Comparison of ENCODE assay signal across 1 cellular context in the genomic region with DNA sequence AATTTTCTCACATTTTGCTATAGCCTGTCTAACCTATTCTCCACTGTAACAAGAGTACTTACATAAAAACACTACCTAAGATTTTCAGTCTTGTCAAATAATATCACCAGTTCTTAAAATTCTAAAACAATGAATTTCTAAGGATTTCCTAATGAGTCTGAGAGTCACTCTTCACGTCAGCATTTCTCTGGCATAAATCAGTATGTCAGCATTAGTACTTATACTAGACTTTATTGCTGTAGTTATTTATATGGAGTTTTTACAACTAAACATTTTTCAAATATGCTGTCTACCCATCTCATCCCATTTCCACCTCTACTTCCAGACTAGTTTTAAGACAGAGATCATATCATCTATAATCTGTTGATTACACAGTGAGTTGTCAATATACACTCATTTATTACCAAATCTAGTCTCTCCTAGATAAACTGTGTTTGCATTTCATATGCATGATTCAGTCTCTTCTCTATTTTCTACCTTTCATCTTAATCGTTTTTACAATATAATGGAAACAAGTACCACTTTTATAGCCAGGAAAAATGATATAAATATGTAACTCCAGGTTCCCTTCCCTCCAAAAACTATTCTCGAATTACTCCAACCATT.
TF ChIP-seq lines count a peak whose summit lies in the region.

No MANE protein-coding gene starts in this region.

TF ChIP-seq in HEK293, 187 proteins besides CTCF, POLR2A, EP300 and RAD21 (continued from another document):
- TF ChIP-seq, protein P1, sequence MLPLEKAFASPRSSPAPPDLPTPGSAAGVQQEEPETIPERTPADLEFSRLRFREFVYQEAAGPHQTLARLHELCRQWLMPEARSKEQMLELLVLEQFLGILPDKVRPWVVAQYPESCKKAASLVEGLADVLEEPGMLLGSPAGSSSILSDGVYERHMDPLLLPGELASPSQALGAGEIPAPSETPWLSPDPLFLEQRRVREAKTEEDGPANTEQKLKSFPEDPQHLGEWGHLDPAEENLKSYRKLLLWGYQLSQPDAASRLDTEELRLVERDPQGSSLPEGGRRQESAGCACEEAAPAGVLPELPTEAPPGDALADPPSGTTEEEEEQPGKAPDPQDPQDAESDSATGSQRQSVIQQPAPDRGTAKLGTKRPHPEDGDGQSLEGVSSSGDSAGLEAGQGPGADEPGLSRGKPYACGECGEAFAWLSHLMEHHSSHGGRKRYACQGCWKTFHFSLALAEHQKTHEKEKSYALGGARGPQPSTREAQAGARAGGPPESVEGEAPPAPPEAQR (tag by site-specific recombination; IDR thresholded peaks at IDR 0.05) = no peak
- peak; percentile 71; the same call in 1 of the 2 replicates for TF ChIP-seq BCL11B (tag by site-specific recombination; IDR thresholded peaks at IDR 0.05; ENCODE audit: low read depth)
- TF ChIP-seq ZNF623 (tag by site-specific recombination; IDR thresholded peaks at IDR 0.05) = no peak
- no peak for TF ChIP-seq ZNF169 (tag by site-specific recombination; IDR thresholded peaks at IDR 0.05)
- TF ChIP-seq, protein P2, sequence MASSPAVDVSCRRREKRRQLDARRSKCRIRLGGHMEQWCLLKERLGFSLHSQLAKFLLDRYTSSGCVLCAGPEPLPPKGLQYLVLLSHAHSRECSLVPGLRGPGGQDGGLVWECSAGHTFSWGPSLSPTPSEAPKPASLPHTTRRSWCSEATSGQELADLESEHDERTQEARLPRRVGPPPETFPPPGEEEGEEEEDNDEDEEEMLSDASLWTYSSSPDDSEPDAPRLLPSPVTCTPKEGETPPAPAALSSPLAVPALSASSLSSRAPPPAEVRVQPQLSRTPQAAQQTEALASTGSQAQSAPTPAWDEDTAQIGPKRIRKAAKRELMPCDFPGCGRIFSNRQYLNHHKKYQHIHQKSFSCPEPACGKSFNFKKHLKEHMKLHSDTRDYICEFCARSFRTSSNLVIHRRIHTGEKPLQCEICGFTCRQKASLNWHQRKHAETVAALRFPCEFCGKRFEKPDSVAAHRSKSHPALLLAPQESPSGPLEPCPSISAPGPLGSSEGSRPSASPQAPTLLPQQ (tag by site-specific recombination; IDR thresholded peaks at IDR 0.05) = no peak
- TF ChIP-seq, protein P3, sequence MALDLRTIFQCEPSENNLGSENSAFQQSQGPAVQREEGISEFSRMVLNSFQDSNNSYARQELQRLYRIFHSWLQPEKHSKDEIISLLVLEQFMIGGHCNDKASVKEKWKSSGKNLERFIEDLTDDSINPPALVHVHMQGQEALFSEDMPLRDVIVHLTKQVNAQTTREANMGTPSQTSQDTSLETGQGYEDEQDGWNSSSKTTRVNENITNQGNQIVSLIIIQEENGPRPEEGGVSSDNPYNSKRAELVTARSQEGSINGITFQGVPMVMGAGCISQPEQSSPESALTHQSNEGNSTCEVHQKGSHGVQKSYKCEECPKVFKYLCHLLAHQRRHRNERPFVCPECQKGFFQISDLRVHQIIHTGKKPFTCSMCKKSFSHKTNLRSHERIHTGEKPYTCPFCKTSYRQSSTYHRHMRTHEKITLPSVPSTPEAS (tag by site-specific recombination; IDR thresholded peaks at IDR 0.05) = no peak
- TF ChIP-seq, protein P4, sequence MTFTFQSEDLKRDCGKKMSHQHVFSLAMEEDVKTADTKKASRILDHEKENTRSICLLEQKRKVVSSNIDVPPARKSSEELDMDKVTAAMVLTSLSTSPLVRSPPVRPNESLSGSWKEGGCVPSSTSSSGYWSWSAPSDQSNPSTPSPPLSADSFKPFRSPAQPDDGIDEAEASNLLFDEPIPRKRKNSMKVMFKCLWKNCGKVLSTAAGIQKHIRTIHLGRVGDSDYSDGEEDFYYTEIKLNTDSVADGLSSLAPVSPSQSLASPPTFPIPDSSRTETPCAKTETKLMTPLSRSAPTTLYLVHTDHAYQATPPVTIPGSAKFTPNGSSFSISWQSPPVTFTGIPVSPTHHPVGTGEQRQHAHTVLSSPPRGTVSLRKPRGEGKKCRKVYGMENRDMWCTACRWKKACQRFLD (tag by site-specific recombination; IDR thresholded peaks at IDR 0.05) = no peak
- TF ChIP-seq, protein P5, sequence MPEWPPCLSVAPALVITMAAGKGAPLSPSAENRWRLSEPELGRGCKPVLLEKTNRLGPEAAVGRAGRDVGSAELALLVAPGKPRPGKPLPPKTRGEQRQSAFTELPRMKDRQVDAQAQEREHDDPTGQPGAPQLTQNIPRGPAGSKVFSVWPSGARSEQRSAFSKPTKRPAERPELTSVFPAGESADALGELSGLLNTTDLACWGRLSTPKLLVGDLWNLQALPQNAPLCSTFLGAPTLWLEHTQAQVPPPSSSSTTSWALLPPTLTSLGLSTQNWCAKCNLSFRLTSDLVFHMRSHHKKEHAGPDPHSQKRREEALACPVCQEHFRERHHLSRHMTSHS (tag by site-specific recombination; IDR thresholded peaks at IDR 0.05) = no peak
- no peak for TF ChIP-seq ZNF248 (tag by site-specific recombination; IDR thresholded peaks at IDR 0.05)
- TF ChIP-seq, protein P6, sequence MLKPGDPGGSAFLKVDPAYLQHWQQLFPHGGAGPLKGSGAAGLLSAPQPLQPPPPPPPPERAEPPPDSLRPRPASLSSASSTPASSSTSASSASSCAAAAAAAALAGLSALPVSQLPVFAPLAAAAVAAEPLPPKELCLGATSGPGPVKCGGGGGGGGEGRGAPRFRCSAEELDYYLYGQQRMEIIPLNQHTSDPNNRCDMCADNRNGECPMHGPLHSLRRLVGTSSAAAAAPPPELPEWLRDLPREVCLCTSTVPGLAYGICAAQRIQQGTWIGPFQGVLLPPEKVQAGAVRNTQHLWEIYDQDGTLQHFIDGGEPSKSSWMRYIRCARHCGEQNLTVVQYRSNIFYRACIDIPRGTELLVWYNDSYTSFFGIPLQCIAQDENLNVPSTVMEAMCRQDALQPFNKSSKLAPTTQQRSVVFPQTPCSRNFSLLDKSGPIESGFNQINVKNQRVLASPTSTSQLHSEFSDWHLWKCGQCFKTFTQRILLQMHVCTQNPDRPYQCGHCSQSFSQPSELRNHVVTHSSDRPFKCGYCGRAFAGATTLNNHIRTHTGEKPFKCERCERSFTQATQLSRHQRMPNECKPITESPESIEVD (tag by site-specific recombination; IDR thresholded peaks at IDR 0.05) = peak; percentile 76
- no peak for TF ChIP-seq RBAK (tag by site-specific recombination; IDR thresholded peaks at IDR 0.05)
- no peak for TF ChIP-seq ZNF777 (tag by site-specific recombination; IDR thresholded peaks at IDR 0.05; ENCODE audit: borderline replicate concordance)
- TF ChIP-seq, protein P7, sequence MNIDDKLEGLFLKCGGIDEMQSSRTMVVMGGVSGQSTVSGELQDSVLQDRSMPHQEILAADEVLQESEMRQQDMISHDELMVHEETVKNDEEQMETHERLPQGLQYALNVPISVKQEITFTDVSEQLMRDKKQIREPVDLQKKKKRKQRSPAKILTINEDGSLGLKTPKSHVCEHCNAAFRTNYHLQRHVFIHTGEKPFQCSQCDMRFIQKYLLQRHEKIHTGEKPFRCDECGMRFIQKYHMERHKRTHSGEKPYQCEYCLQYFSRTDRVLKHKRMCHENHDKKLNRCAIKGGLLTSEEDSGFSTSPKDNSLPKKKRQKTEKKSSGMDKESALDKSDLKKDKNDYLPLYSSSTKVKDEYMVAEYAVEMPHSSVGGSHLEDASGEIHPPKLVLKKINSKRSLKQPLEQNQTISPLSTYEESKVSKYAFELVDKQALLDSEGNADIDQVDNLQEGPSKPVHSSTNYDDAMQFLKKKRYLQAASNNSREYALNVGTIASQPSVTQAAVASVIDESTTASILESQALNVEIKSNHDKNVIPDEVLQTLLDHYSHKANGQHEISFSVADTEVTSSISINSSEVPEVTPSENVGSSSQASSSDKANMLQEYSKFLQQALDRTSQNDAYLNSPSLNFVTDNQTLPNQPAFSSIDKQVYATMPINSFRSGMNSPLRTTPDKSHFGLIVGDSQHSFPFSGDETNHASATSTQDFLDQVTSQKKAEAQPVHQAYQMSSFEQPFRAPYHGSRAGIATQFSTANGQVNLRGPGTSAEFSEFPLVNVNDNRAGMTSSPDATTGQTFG (tag by site-specific recombination; IDR thresholded peaks at IDR 0.05; ENCODE audit: borderline replicate concordance) = no peak
- TF ChIP-seq ZNF596 (tag by site-specific recombination; IDR thresholded peaks at IDR 0.05) = no peak
- TF ChIP-seq ZNF843 (tag by site-specific recombination; IDR thresholded peaks at IDR 0.05) = no peak
- peak; percentile 11; the same call in 1 of the 2 replicates for TF ChIP-seq BCL11A (tag by site-specific recombination; IDR thresholded peaks at IDR 0.05; ENCODE audit: low read depth)
- no peak for TF ChIP-seq OVOL3 (tag by site-specific recombination; IDR thresholded peaks at IDR 0.05)
- TF ChIP-seq ZNF544 (tag by site-specific recombination; IDR thresholded peaks at IDR 0.05) = no peak
- peak; percentile 64; the same call in 1 of the 2 replicates for TF ChIP-seq SCRT1 (tag by site-specific recombination; IDR thresholded peaks at IDR 0.05; ENCODE audit: borderline replicate concordance)
- TF ChIP-seq IKZF3 (tag by site-specific recombination; IDR thresholded peaks at IDR 0.05) = no peak
- TF ChIP-seq ZNF214 (tag by site-specific recombination; IDR thresholded peaks at IDR 0.05; ENCODE audit: borderline replicate concordance) = no peak
- no peak for TF ChIP-seq ZNF473 (tag by site-specific recombination; IDR thresholded peaks at IDR 0.05)
- no peak for TF ChIP-seq ZNF239 (tag by site-specific recombination; IDR thresholded peaks at IDR 0.05)
- no peak for TF ChIP-seq ZFP41 (tag by site-specific recombination; IDR thresholded peaks at IDR 0.05; ENCODE audit: borderline replicate concordance)
